Comparison of ENCODE assay signal across 26 cellular contexts in the genomic region with DNA sequence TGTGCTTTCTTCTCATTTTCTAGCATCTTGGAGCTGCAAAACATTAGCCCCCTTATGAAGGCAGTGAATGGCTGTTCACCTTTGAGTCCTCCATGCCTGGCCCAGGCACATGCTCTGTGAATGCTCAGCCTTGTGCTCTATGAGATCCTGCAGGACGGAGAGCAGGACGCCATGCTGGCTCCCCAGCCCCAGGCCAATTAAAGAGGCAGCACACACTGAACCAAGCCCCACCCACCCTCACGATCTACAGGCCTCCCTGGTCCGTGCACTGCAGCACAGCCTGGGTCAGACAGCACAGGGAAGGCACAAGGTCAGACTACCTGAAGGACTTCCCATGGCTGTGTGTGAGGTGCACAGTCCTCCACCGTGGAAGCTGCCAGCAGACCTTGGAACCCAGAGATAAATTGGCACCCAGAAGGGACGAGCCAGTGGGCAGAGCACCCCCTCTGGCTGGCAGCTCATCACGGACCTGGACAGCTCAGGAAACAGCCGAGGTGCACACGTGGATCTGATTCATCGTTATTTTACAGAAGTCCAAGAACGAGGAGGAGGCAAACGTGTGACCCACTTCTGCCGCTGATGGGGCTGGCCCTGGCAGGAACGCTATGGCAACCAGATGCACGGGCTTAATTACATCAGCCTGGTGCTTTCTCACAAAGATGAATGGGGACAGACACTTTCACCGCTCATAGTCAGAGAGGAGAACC. TPM values are rescaled to one million over a fixed set of nuclear protein-coding genes. Genes with fewer than 3 reads are reported as not detected.
A peak's percentile ranks its signal among the peaks of the same experiment; 100 is the strongest.
DNase-seq lines count a peak whose midpoint lies in the region; ATAC-seq and TF ChIP-seq lines count a peak whose summit lies in the region.
"Had no signal": no experiment of that assay in that cellular context is flagged by ENCODE, and none has a peak within 500 bp of the region (broad histone marks: within the 10 kb centered on the region; RNA-seq: fewer than 3 reads in every experiment).

No MANE protein-coding gene starts in this region.

- H3K4me1 Mint-ChIP-seq in activated CD4-positive, alpha-beta T cell treated with anti-CD3 and anti-CD28 coated beads for 36 hours: no peaks in the 10 kb centered on the region
- H3K4me1 Mint-ChIP-seq: CD8-positive, alpha-beta memory T cell; GM23338; memory B cell had no signal

- no peak overlapping the region for H3K4me3 Mint-ChIP-seq in activated CD4-positive, alpha-beta T cell treated with anti-CD3 and anti-CD28 coated beads for 36 hours
- H3K4me3 Mint-ChIP-seq: activated T-helper 1 cell treated with anti-CD3 and anti-CD28 coated beads, Interleukin-12 subunit alpha, Interleukin-12 subunit beta, Interleukin-2, Interleukin-4 antibody, amounts not matched to agents 30 ng/mL and 10 ng/mL and 1 ng/mL, durations not matched to agents 14 hours and 24 hours and 36 hours; CD8-positive, alpha-beta memory T cell; dendritic cell treated with granulocyte-macrophage colony-stimulating factor and Interleukin-4, amounts not matched to agents 40 ng/mL and 50 ng/mL, for 4 days; GM23338; memory B cell; naive thymus-derived CD8-positive, alpha-beta T cell; stimulated activated naive CD8-positive, alpha-beta T cell treated with anti-CD3 and anti-CD28 coated beads, Interleukin-15, Interleukin-2, amounts not matched to agents 100 ng/mL and 50 ng/mL, for 24 hours had no signal

- no peaks in the 10 kb centered on the region for H3K36me3 ChIP-seq in right atrium auricular region
- H3K36me3 ChIP-seq: brain microvascular endothelial cell had no signal

- H3K27ac ChIP-seq in right atrium auricular region: no peak overlapping the region
- peak overlapping the region; percentile 27 for H3K27ac ChIP-seq in temporal lobe (ENCODE audit: low read depth, low read length)
- H3K27ac ChIP-seq: brain microvascular endothelial cell, hepatocyte had no signal

- no peaks in the 10 kb centered on the region for H3K27me3 ChIP-seq in right atrium auricular region
- H3K27me3 ChIP-seq: brain microvascular endothelial cell, hepatocyte had no signal

- H3K27ac Mint-ChIP-seq in activated CD4-positive, alpha-beta T cell treated with anti-CD3 and anti-CD28 coated beads for 36 hours: no peak overlapping the region
- H3K27ac Mint-ChIP-seq: activated naive CD4-positive, alpha-beta T cell treated with anti-CD3 and anti-CD28 coated beads, Interleukin-2, amount 50 U/mL, for 72 hours; activated T-helper 1 cell treated with anti-CD3 and anti-CD28 coated beads, Interleukin-12 subunit alpha, Interleukin-12 subunit beta, Interleukin-2, Interleukin-4 antibody, amounts not matched to agents 30 ng/mL and 10 ng/mL and 1 ng/mL, durations not matched to agents 14 hours and 24 hours and 36 hours; dendritic cell treated with granulocyte-macrophage colony-stimulating factor and Interleukin-4, amounts not matched to agents 40 ng/mL and 50 ng/mL, for 4 days; GM23338; memory B cell; naive thymus-derived CD8-positive, alpha-beta T cell; stimulated activated naive CD8-positive, alpha-beta T cell treated with anti-CD3 and anti-CD28 coated beads, Interleukin-15, Interleukin-2, amounts not matched to agents 100 ng/mL and 50 ng/mL, for 24 hours had no signal

- intact Hi-C loops in Right ventricle myocardium superior (cut with DNase I) (no loop called here), cardiac septum (cut with DNase I) (no loop called here)
- intact Hi-C loops in activated CD4-positive, alpha-beta T cell treated with anti-CD3 and anti-CD28 coated beads for 36 hours (cut with DNase I, micrococcal nuclease): no loop called here

- H3K4me1 ChIP-seq in right atrium auricular region: no peaks in the 10 kb centered on the region

- peak; percentile 14 for DNase-seq in Right ventricle myocardium superior
- DNase-seq in right atrium auricular region (ENCODE audit: low spot score): no peak
- DNase-seq in NCI-H1694 treated with DMSO at 0.1 percent for 48 hours (lab: John Stamatoyannopoulos, UW): peak; percentile 62
- DNase-seq in cerebellum (ENCODE audit: low spot score): peak; percentile 53
- no peak for DNase-seq in activated CD4-positive, alpha-beta T cell treated with anti-CD3 and anti-CD28 coated beads for 36 hours
- no peak for DNase-seq in cardiac septum (ENCODE audit: low spot score)
- DNase-seq: activated CD4-positive, CD25-positive, alpha-beta regulatory T cell treated with anti-CD3 and anti-CD28 coated beads, Interleukin-2, amount 50 U/mL, for 72 hours; brain microvascular endothelial cell; CD8-positive, alpha-beta memory T cell; foreskin fibroblast; kidney; naive thymus-derived CD8-positive, alpha-beta T cell; NCI-H187; stimulated activated CD4-positive, alpha-beta T cell treated with anti-CD3 and anti-CD28 coated beads, Interleukin-2, amount 100 ng/mL, for 24 hours; trophoblast cell had no signal

- H3K9me3 ChIP-seq in right atrium auricular region: no peaks in the 10 kb centered on the region

- H3K27me3 Mint-ChIP-seq in activated CD4-positive, alpha-beta T cell treated with anti-CD3 and anti-CD28 coated beads for 36 hours: peaks cover 13% of the 10 kb centered on the region

- H3K4me3 ChIP-seq in right atrium auricular region: no peak overlapping the region
- H3K4me3 ChIP-seq: GM23338, hepatocyte had no signal

- CTCF ChIA-PET in activated CD4-positive, alpha-beta T cell treated with anti-CD3 and anti-CD28 coated beads for 36 hours (lab: Charles Lee): no interaction called here

- POLR2A ChIA-PET in activated CD4-positive, alpha-beta T cell treated with anti-CD3 and anti-CD28 coated beads for 36 hours (lab: Charles Lee): no interaction called here

- peaks cover 3% of the 10 kb centered on the region for H3K9me3 Mint-ChIP-seq in activated CD4-positive, alpha-beta T cell treated with anti-CD3 and anti-CD28 coated beads for 36 hours (ENCODE audit: low read depth)
- H3K9me3 Mint-ChIP-seq: activated T-helper 1 cell treated with anti-CD3 and anti-CD28 coated beads, Interleukin-12 subunit alpha, Interleukin-12 subunit beta, Interleukin-2, Interleukin-4 antibody, amounts not matched to agents 30 ng/mL and 10 ng/mL and 1 ng/mL, durations not matched to agents 14 hours and 24 hours and 36 hours; dendritic cell treated with granulocyte-macrophage colony-stimulating factor and Interleukin-4, amounts not matched to agents 40 ng/mL and 50 ng/mL, for 4 days had no signal

- H3K36me3 Mint-ChIP-seq in activated CD4-positive, alpha-beta T cell treated with anti-CD3 and anti-CD28 coated beads for 36 hours (ENCODE audit: low read depth): no peaks in the 10 kb centered on the region
- H3K36me3 Mint-ChIP-seq: activated naive CD4-positive, alpha-beta T cell treated with anti-CD3 and anti-CD28 coated beads, Interleukin-2, amount 50 U/mL, for 72 hours; CD8-positive, alpha-beta memory T cell; memory B cell; naive thymus-derived CD8-positive, alpha-beta T cell had no signal

- no peak for TF ChIP-seq CTCF in right atrium auricular region (IDR thresholded peaks at IDR 0.05)

- ATAC-seq in Right ventricle myocardium superior (ENCODE audit: poor library complexity): no peak
- no peak for ATAC-seq in HG02678 (IDR thresholded peaks at IDR 0.05; ENCODE audit: unreplicated experiment)
- ATAC-seq in activated CD4-positive, alpha-beta T cell treated with anti-CD3 and anti-CD28 coated beads for 36 hours: no peak
- ATAC-seq: activated naive CD4-positive, alpha-beta T cell treated with anti-CD3 and anti-CD28 coated beads, Interleukin-2, amount 50 U/mL, for 72 hours; GM23338; naive thymus-derived CD8-positive, alpha-beta T cell; Panc1 had no signal

RNA-seq across cellular contexts. Expression of a gene that starts 59.5 kb away (rescaled TPM):
- 11.9 TPM for total RNA-seq in Right ventricle myocardium superior
- total RNA-seq in right atrium auricular region: 1 to 10 TPM; 7.6 to 9.7 TPM
- 68.8 TPM for total RNA-seq in cerebellum
- total RNA-seq in temporal lobe: 75.5 TPM
- total RNA-seq in activated CD4-positive, alpha-beta T cell treated with anti-CD3 and anti-CD28 coated beads for 36 hours: not detected
- total RNA-seq in cardiac septum: 8.6 TPM
- total RNA-seq: activated CD8-positive, alpha-beta memory T cell treated with anti-CD3 and anti-CD28 coated beads for 36 hours; activated naive CD4-positive, alpha-beta T cell treated with anti-CD3 and anti-CD28 coated beads, Interleukin-2, amount 50 U/mL, for 72 hours; CD8-positive, alpha-beta memory T cell; naive thymus-derived CD8-positive, alpha-beta T cell had no signal

Comparison
In these comparisons a context has a peak if more than half of its experiments do, and no peak if none do; other contexts are left out.
1. DNase-seq: peak in Right ventricle myocardium superior (single experiment), NCI-H1694 treated with DMSO at 0.1 percent for 48 hours (single experiment) and cerebellum (single experiment); none in right atrium auricular region (single experiment), activated CD4-positive, alpha-beta T cell treated with anti-CD3 and anti-CD28 coated beads for 36 hours (single experiment) and cardiac septum (single experiment).